Comparison of ENCODE assay signal across 1 cellular context in the genomic region with DNA sequence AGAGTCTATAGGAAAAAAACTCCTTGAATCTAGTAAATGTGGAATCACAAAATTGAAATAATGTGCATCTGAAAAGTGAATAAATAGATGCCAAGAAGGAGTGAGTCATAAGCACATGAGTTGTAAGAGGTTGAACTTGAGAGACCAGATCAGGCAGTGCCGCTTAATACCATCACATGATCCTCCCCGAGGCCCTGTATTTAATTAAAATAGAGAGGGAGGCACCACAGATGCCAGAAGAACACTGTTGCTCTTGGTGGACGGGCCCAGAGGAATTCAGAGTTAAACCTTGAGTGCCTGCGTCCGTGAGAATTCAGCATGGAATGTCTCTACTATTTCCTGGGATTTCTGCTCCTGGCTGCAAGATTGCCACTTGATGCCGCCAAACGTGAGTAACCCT.
TF ChIP-seq lines count a peak whose summit lies in the region.

A gene (plus strand): TSS at position 236 of the 400 bp plus-strand sequence. CDS start 83 bp downstream, at position 319.

TF ChIP-seq in HEK293, 187 proteins besides CTCF, POLR2A, EP300 and RAD21 (continued from another document):
- TF ChIP-seq, protein P1, sequence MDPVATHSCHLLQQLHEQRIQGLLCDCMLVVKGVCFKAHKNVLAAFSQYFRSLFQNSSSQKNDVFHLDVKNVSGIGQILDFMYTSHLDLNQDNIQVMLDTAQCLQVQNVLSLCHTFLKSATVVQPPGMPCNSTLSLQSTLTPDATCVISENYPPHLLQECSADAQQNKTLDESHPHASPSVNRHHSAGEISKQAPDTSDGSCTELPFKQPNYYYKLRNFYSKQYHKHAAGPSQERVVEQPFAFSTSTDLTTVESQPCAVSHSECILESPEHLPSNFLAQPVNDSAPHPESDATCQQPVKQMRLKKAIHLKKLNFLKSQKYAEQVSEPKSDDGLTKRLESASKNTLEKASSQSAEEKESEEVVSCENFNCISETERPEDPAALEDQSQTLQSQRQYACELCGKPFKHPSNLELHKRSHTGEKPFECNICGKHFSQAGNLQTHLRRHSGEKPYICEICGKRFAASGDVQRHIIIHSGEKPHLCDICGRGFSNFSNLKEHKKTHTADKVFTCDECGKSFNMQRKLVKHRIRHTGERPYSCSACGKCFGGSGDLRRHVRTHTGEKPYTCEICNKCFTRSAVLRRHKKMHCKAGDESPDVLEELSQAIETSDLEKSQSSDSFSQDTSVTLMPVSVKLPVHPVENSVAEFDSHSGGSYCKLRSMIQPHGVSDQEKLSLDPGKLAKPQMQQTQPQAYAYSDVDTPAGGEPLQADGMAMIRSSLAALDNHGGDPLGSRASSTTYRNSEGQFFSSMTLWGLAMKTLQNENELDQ (tag by site-specific recombination; IDR thresholded peaks at IDR 0.05; ENCODE audit: low read depth): no peak
- no peak for TF ChIP-seq KLF1 (tag by site-specific recombination; IDR thresholded peaks at IDR 0.05)
- no peak for TF ChIP-seq ZNF24 (tag by site-specific recombination; IDR thresholded peaks at IDR 0.05)
- TF ChIP-seq, protein P2, sequence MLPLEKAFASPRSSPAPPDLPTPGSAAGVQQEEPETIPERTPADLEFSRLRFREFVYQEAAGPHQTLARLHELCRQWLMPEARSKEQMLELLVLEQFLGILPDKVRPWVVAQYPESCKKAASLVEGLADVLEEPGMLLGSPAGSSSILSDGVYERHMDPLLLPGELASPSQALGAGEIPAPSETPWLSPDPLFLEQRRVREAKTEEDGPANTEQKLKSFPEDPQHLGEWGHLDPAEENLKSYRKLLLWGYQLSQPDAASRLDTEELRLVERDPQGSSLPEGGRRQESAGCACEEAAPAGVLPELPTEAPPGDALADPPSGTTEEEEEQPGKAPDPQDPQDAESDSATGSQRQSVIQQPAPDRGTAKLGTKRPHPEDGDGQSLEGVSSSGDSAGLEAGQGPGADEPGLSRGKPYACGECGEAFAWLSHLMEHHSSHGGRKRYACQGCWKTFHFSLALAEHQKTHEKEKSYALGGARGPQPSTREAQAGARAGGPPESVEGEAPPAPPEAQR (tag by site-specific recombination; IDR thresholded peaks at IDR 0.05): no peak
- TF ChIP-seq ZBTB7A (tag by site-specific recombination; IDR thresholded peaks at IDR 0.05; ENCODE audit: low read depth): no peak
- TF ChIP-seq ZNF214 (tag by site-specific recombination; IDR thresholded peaks at IDR 0.05; ENCODE audit: borderline replicate concordance): no peak
- no peak for TF ChIP-seq ZNF560 (tag by site-specific recombination; IDR thresholded peaks at IDR 0.05; ENCODE audit: borderline replicate concordance)
- TF ChIP-seq, protein P3, sequence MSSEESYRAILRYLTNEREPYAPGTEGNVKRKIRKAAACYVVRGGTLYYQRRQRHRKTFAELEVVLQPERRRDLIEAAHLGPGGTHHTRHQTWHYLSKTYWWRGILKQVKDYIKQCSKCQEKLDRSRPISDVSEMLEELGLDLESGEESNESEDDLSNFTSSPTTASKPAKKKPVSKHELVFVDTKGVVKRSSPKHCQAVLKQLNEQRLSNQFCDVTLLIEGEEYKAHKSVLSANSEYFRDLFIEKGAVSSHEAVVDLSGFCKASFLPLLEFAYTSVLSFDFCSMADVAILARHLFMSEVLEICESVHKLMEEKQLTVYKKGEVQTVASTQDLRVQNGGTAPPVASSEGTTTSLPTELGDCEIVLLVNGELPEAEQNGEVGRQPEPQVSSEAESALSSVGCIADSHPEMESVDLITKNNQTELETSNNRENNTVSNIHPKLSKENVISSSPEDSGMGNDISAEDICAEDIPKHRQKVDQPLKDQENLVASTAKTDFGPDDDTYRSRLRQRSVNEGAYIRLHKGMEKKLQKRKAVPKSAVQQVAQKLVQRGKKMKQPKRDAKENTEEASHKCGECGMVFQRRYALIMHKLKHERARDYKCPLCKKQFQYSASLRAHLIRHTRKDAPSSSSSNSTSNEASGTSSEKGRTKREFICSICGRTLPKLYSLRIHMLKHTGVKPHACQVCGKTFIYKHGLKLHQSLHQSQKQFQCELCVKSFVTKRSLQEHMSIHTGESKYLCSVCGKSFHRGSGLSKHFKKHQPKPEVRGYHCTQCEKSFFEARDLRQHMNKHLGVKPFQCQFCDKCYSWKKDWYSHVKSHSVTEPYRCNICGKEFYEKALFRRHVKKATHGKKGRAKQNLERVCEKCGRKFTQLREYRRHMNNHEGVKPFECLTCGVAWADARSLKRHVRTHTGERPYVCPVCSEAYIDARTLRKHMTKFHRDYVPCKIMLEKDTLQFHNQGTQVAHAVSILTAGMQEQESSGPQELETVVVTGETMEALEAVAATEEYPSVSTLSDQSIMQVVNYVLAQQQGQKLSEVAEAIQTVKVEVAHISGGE (tag by site-specific recombination; conservative IDR thresholded peaks at IDR 0.05; ENCODE audit: low read depth): no peak
- no peak for TF ChIP-seq ZBTB1 (tag by site-specific recombination; IDR thresholded peaks at IDR 0.05)
- TF ChIP-seq, protein P4, sequence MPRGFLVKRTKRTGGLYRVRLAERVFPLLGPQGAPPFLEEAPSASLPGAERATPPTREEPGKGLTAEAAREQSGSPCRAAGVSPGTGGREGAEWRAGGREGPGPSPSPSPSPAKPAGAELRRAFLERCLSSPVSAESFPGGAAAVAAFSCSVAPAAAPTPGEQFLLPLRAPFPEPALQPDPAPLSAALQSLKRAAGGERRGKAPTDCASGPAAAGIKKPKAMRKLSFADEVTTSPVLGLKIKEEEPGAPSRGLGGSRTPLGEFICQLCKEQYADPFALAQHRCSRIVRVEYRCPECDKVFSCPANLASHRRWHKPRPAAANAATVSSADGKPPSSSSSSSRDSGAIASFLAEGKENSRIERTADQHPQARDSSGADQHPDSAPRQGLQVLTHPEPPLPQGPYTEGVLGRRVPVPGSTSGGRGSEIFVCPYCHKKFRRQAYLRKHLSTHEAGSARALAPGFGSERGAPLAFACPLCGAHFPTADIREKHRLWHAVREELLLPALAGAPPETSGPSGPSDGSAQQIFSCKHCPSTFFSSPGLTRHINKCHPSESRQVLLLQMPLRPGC (tag by site-specific recombination; IDR thresholded peaks at IDR 0.05): no peak
- no peak for TF ChIP-seq KLF9 (tag by site-specific recombination; IDR thresholded peaks at IDR 0.05; ENCODE audit: low read depth)
- 0 out of 2 replicates have a peak, but pooled peaks have one; percentile 18 for TF ChIP-seq ZNF335 (tag by site-specific recombination; conservative IDR thresholded peaks at IDR 0.05)
